ENCODE assay signal across 15 cellular contexts in genomic region chr16:62408760-62409159, GRCh38.
"Had no signal": no experiment of that assay in that cellular context is flagged by ENCODE, and none has a peak within 500 bp of the region (broad histone marks: within the 10 kb centered on the region; RNA-seq: fewer than 3 reads in every experiment).

No MANE protein-coding gene starts in this region.

- H3K4me3 Mint-ChIP-seq: activated naive CD8-positive, alpha-beta T cell; activated T-cell treated with anti-CD3 and anti-CD28 coated beads, Interleukin-2, amount 50 U/mL, for 24 hours; effector memory CD8-positive, alpha-beta T cell; mesothelial cell of epicardium had no signal

- H3K36me3 ChIP-seq: brain microvascular endothelial cell, neutrophil, right atrium auricular region, tibial artery had no signal

- H3K27ac Mint-ChIP-seq: activated naive CD8-positive, alpha-beta T cell; activated T-cell treated with anti-CD3 and anti-CD28 coated beads, Interleukin-2, amount 50 U/mL, for 24 hours; effector memory CD8-positive, alpha-beta T cell; mesothelial cell of epicardium had no signal

- H3K27me3 ChIP-seq: brain microvascular endothelial cell, neutrophil, right atrium auricular region, tibial artery had no signal

- H3K4me3 ChIP-seq: right atrium auricular region, skin epidermis, tibial artery had no signal

- H3K36me3 Mint-ChIP-seq: activated naive CD8-positive, alpha-beta T cell; mesothelial cell of epicardium had no signal

- H3K27me3 Mint-ChIP-seq: activated naive CD8-positive, alpha-beta T cell; activated T-cell treated with anti-CD3 and anti-CD28 coated beads, Interleukin-2, amount 50 U/mL, for 24 hours; effector memory CD8-positive, alpha-beta T cell had no signal

- ATAC-seq: effector memory CD8-positive, alpha-beta T cell had no signal

- H3K27ac ChIP-seq: brain microvascular endothelial cell, neutrophil, right atrium auricular region, skin epidermis, tibial artery had no signal

- H3K9me3 ChIP-seq: neutrophil, right atrium auricular region, tibial artery had no signal

- H3K9me3 Mint-ChIP-seq: mesothelial cell of epicardium had no signal

- H3K4me1 ChIP-seq: right atrium auricular region, tibial artery had no signal

- H3K4me1 Mint-ChIP-seq: mesothelial cell of epicardium had no signal

- DNase-seq: activated CD4-positive, alpha-beta T cell treated with anti-CD3 and anti-CD28 coated beads, Interleukin-2, amount 50 U/mL, for 4 hours; activated CD4-positive, CD25-positive, alpha-beta regulatory T cell treated with anti-CD3 and anti-CD28 coated beads, Interleukin-2, amount 50 U/mL, for 72 hours; activated effector memory CD4-positive, alpha-beta T cell treated with anti-CD3 and anti-CD28 coated beads, Interleukin-2, amount 50 U/mL, for 16 hours; activated T-cell treated with anti-CD3 and anti-CD28 coated beads, Interleukin-2, amount 50 U/mL, for 24 hours; brain microvascular endothelial cell; effector memory CD8-positive, alpha-beta T cell; erythroblast; hypothalamus; T-helper 2 cell; tibial artery had no signal
